15 cellular contexts compared by ENCODE assay signal in genomic region chr11:69716891-69717747, GRCh38. TPM values are rescaled to one million over a fixed set of nuclear protein-coding genes. Genes with fewer than 3 reads are reported as not detected.
DNase-seq lines count a peak whose midpoint lies in the region; ATAC-seq and TF ChIP-seq lines count a peak whose summit lies in the region.
"Had no signal": no experiment of that assay in that cellular context is flagged by ENCODE, and none has a peak within 500 bp of the region (broad histone marks: within the 10 kb centered on the region; RNA-seq: fewer than 3 reads in every experiment).

No MANE protein-coding gene starts in this region.

- peak overlapping the region; percentile 66 for H2AK5ac ChIP-seq in neuronal stem cell (ENCODE audit: low read depth, low read length)

- no peaks in the 10 kb centered on the region for H3K9me3 Mint-ChIP-seq in natural killer cell treated with Interleukin-12 subunit alpha and Interleukin-12 subunit beta and Interleukin-15 and Interleukin-18, amount 100 ng/mL, for 72 hours
- no peaks in the 10 kb centered on the region for H3K9me3 Mint-ChIP-seq in natural killer cell
- H3K9me3 Mint-ChIP-seq in WTC11: no peaks in the 10 kb centered on the region
- H3K9me3 Mint-ChIP-seq in HFFc6: no peaks in the 10 kb centered on the region
- H3K9me3 Mint-ChIP-seq: GM23338 had no signal

- ATAC-seq in natural killer cell treated with Interleukin-12 subunit alpha and Interleukin-12 subunit beta and Interleukin-15 and Interleukin-18, amount 100 ng/mL, for 72 hours: peak in 1 of 2 donors; percentile 24
- ATAC-seq in natural killer cell (no peak), WTC11 (no peak)

- peak overlapping the region; percentile 20 for H3K18ac ChIP-seq in neuronal stem cell (ENCODE audit: low read length)

- CTCF ChIA-PET in WTC11 (lab: Charles Lee): interaction anchor here (0.8 to 4.5 kb wide), 16 partner anchors 11 to 198 kb away, joined by 3 to 50 read pairs (median 5); partner anchors contain the start of gene FGF4

- H4K8ac ChIP-seq in neuronal stem cell (ENCODE audit: low read depth, low read length): no peak overlapping the region

- H3K9ac ChIP-seq in neuronal stem cell (ENCODE audit: low read depth, low read length, poor library complexity): no peak overlapping the region

- POLR2A ChIA-PET in WTC11 (lab: Charles Lee): interaction anchor here (2.1 kb wide), 1 partner anchor 13 kb away, joined by 4 read pairs; no protein-coding TSS in a partner anchor

- no peak overlapping the region for H2BK5ac ChIP-seq in neuronal stem cell (ENCODE audit: low read length)

- no peak overlapping the region for H3K4me2 ChIP-seq in neuronal stem cell (ENCODE audit: insufficient read depth, low read length, poor library complexity, severe bottlenecking)
- H3K4me2 ChIP-seq: GM23338 had no signal

- H3K27me3 ChIP-seq in neuronal stem cell (ENCODE audit: control insufficient read depth in 3 of 3, insufficient read depth in 3 of 3, low read depth in 1 of 3, low read length in 3 of 3): peaks cover 0 to 26% (median 7%) of the 10 kb centered on the region in 3 experiments

- no peak overlapping the region for H2AFZ ChIP-seq in neuronal stem cell (ENCODE audit: low read length)
- H2AFZ ChIP-seq: GM23338 had no signal

- H3K36me3 ChIP-seq in neuronal stem cell (replicated peaks in 1 of 2; ENCODE audit: control insufficient read depth in 2 of 2, insufficient read depth in 2 of 2, low read length in 2 of 2): no peaks in the 10 kb centered on the region

- peak overlapping the region; percentile 81 for H3K23ac ChIP-seq in neuronal stem cell (ENCODE audit: low read depth, low read length, poor library complexity)

- DNase-seq in natural killer cell treated with Interleukin-12 subunit alpha and Interleukin-12 subunit beta and Interleukin-15 and Interleukin-18, amount 100 ng/mL, for 72 hours (ENCODE audit: low spot score): peak; percentile 44
- DNase-seq in natural killer cell (no peak), WTC11 (ENCODE audit: low spot score) (no peak), neuronal stem cell (ENCODE audit: low spot score) (no peak), foreskin melanocyte (no peak), HFFc6 (no peak), hepatic stellate cell (ENCODE audit: low spot score) (no peak)
- DNase-seq: AML-193; CD4-positive, alpha-beta memory T cell; DMS79; IMR-90 had no signal

- no peak overlapping the region for H3K4me3 ChIP-seq in neuronal stem cell (ENCODE audit: low read length in 2 of 2)
- H3K4me3 ChIP-seq: GM12878, GM23338 had no signal

- H3K27ac Mint-ChIP-seq in natural killer cell treated with Interleukin-12 subunit alpha and Interleukin-12 subunit beta and Interleukin-15 and Interleukin-18, amount 100 ng/mL, for 72 hours: no peak overlapping the region
- H3K27ac Mint-ChIP-seq in natural killer cell: no peak overlapping the region
- no peak overlapping the region for H3K27ac Mint-ChIP-seq in WTC11
- no peak overlapping the region for H3K27ac Mint-ChIP-seq in HFFc6
- H3K27ac Mint-ChIP-seq: CD4-positive, alpha-beta memory T cell; GM23338 had no signal

- H3K9me3 ChIP-seq in neuronal stem cell (replicated peaks in 1 of 2; ENCODE audit: control insufficient read depth in 2 of 2, insufficient read depth in 1 of 2, low read depth in 1 of 2, low read length in 2 of 2): peaks cover 0 to 1% of the 10 kb centered on the region in 2 donors

- peaks cover 1 to 2% of the 10 kb centered on the region in 2 donors for H3K4me1 Mint-ChIP-seq in natural killer cell treated with Interleukin-12 subunit alpha and Interleukin-12 subunit beta and Interleukin-15 and Interleukin-18, amount 100 ng/mL, for 72 hours (ENCODE audit: low read depth in 2 of 2)
- H3K4me1 Mint-ChIP-seq in natural killer cell (peaks cover 0 to 3% of the 10 kb centered on the region in 2 donors), WTC11 (peaks cover 24% of the 10 kb centered on the region), HFFc6 (ENCODE audit: low read depth) (no peaks in the 10 kb centered on the region)

- no peaks in the 10 kb centered on the region for H3K79me1 ChIP-seq in neuronal stem cell (ENCODE audit: low read depth, low read length)

- H3K14ac ChIP-seq in neuronal stem cell (ENCODE audit: low read length): peak overlapping the region; percentile 84

- TF ChIP-seq CTCF in natural killer cell (IDR thresholded peaks at IDR 0.05) (no peak), WTC11 (IDR thresholded peaks at IDR 0.05) (no peak), HFFc6 (IDR thresholded peaks at IDR 0.05) (no peak)

- WGBS in neuronal stem cell (ENCODE audit: extremely low coverage in 2 of 2, insufficient read length in 2 of 2, insufficient replicate concordance in 1 of 2), 2 donors: no CpG with 5 or more reads among the region's 6 CpGs

- no peak overlapping the region for H3K4ac ChIP-seq in neuronal stem cell (ENCODE audit: low read length)

- H2BK15ac ChIP-seq in neuronal stem cell (ENCODE audit: low read length): no peak overlapping the region

- H3K27me3 Mint-ChIP-seq in natural killer cell treated with Interleukin-12 subunit alpha and Interleukin-12 subunit beta and Interleukin-15 and Interleukin-18, amount 100 ng/mL, for 72 hours: peaks cover 14 to 16% of the 10 kb centered on the region in 2 donors
- H3K27me3 Mint-ChIP-seq in natural killer cell (ENCODE audit: low read depth in 2 of 2) (peaks cover 18 to 23% of the 10 kb centered on the region in 2 donors), WTC11 (ENCODE audit: low read depth) (peaks cover 23% of the 10 kb centered on the region), HFFc6 (ENCODE audit: insufficient read depth) (peaks cover 52% of the 10 kb centered on the region)

- H3K27ac ChIP-seq in neuronal stem cell (replicated peaks; ENCODE audit: low read length): no peak overlapping the region
- H3K27ac ChIP-seq: C4-2B had no signal

- H2BK12ac ChIP-seq in neuronal stem cell (ENCODE audit: low read length): peak overlapping the region; percentile 76

- peaks cover 0 to 12% of the 10 kb centered on the region in 2 donors for H3K4me1 ChIP-seq in neuronal stem cell (ENCODE audit: control insufficient read depth in 2 of 2, insufficient read depth in 1 of 2, low read depth in 1 of 2, low read length in 2 of 2)

- intact Hi-C loops in natural killer cell (cut with micrococcal nuclease): no loop called here

- H3K36me3 Mint-ChIP-seq in natural killer cell treated with Interleukin-12 subunit alpha and Interleukin-12 subunit beta and Interleukin-15 and Interleukin-18, amount 100 ng/mL, for 72 hours: no peaks in the 10 kb centered on the region
- H3K36me3 Mint-ChIP-seq in natural killer cell (no peaks in the 10 kb centered on the region), WTC11 (no peaks in the 10 kb centered on the region), HFFc6 (ENCODE audit: low read depth) (no peaks in the 10 kb centered on the region)

- H4K91ac ChIP-seq in neuronal stem cell (ENCODE audit: low read depth, low read length, poor library complexity): no peak overlapping the region

- H2BK120ac ChIP-seq in neuronal stem cell (ENCODE audit: low read depth, low read length): no peak overlapping the region

- no peak overlapping the region for H3K4me3 Mint-ChIP-seq in natural killer cell treated with Interleukin-12 subunit alpha and Interleukin-12 subunit beta and Interleukin-15 and Interleukin-18, amount 100 ng/mL, for 72 hours
- H3K4me3 Mint-ChIP-seq in natural killer cell (no peak overlapping the region), WTC11 (no peak overlapping the region), HFFc6 (no peak overlapping the region)
- H3K4me3 Mint-ChIP-seq: CD4-positive, alpha-beta memory T cell; GM23338 had no signal

TF ChIP-seq in WTC11, 78 proteins besides CTCF, POLR2A, EP300 and RAD21 (continues in another document):
- TF ChIP-seq, protein P1, sequence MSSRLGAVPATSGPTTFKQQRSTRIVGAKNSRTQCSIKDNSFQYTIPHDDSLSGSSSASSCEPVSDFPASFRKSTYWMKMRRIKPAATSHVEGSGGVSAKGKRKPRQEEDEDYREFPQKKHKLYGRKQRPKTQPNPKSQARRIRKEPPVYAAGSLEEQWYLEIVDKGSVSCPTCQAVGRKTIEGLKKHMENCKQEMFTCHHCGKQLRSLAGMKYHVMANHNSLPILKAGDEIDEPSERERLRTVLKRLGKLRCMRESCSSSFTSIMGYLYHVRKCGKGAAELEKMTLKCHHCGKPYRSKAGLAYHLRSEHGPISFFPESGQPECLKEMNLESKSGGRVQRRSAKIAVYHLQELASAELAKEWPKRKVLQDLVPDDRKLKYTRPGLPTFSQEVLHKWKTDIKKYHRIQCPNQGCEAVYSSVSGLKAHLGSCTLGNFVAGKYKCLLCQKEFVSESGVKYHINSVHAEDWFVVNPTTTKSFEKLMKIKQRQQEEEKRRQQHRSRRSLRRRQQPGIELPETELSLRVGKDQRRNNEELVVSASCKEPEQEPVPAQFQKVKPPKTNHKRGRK (CRISPR knock-in tag; IDR thresholded peaks at IDR 0.05; ENCODE audit: borderline replicate concordance): no peak
- peak; percentile 88 for TF ChIP-seq ZNF263 (CRISPR knock-in tag; IDR thresholded peaks at IDR 0.05; ENCODE audit: low read depth)
- TF ChIP-seq NR3C1 (CRISPR knock-in tag; conservative IDR thresholded peaks at IDR 0.05; ENCODE audit: low read depth): no peak
- TF ChIP-seq ZNF121 (CRISPR knock-in tag; IDR thresholded peaks at IDR 0.05): peak; percentile 61; the same call in 1 of the 2 replicates
- no peak for TF ChIP-seq SMAD3 (CRISPR knock-in tag; IDR thresholded peaks at IDR 0.05; ENCODE audit: borderline replicate concordance)
- TF ChIP-seq GABPB1 (CRISPR knock-in tag; IDR thresholded peaks at IDR 0.05): no peak
- TF ChIP-seq MYBL2 (CRISPR knock-in tag; IDR thresholded peaks at IDR 0.05): no peak

RNA-seq across cellular contexts. Expression of gene FGF19, which starts 13.3 kb away (rescaled TPM):
- not detected for total RNA-seq in natural killer cell treated with Interleukin-12 subunit alpha and Interleukin-12 subunit beta and Interleukin-15 and Interleukin-18, amount 100 ng/mL, for 72 hours
- total RNA-seq in natural killer cell (not detected), WTC11 (2021) (17.6 to 19.3 TPM (median 18.6 TPM) in 3 replicates)
- polyA plus RNA-seq in neuronal stem cell (2013, experiment 1 of 2): 0.20 TPM
- polyA plus RNA-seq in neuronal stem cell (2013, experiment 2 of 2): 0.15 TPM
- total RNA-seq in HFFc6 (2021; fragmentation: NEBNext Ultra II Directional; extraction: Animal tissue kit (Norgen Biotek cat#: 25700)): not detected
- total RNA-seq: CD4-positive, alpha-beta memory T cell; G401; IMR-90 had no signal
- polyA plus RNA-seq: CD4-positive, alpha-beta memory T cell; GM12878; IMR-90 had no signal

RNA-seq across cellular contexts. Expression of gene LTO1, which starts 42.0 kb away (rescaled TPM):
- 10 to 100 TPM; 23.4 to 37.7 TPM for total RNA-seq in natural killer cell treated with Interleukin-12 subunit alpha and Interleukin-12 subunit beta and Interleukin-15 and Interleukin-18, amount 100 ng/mL, for 72 hours
- total RNA-seq in natural killer cell: 10 to 100 TPM; 23.2 to 33.5 (median 25.3) TPM
- total RNA-seq in WTC11 (2021): 20.5 to 27.5 TPM (median 20.6 TPM) in 3 replicates
- polyA plus RNA-seq in neuronal stem cell (2013, experiment 1 of 2): 13.6 TPM
- 13.3 TPM for polyA plus RNA-seq in neuronal stem cell (2013, experiment 2 of 2)
- total RNA-seq in HFFc6 (2021; fragmentation: NEBNext Ultra II Directional; extraction: Animal tissue kit (Norgen Biotek cat#: 25700)): 10 to 100 TPM; 23.2 to 28.5 (median 25.6) TPM

RNA-seq across cellular contexts. Expression of gene FGF4, which starts 58.0 kb away (rescaled TPM):
- total RNA-seq in natural killer cell treated with Interleukin-12 subunit alpha and Interleukin-12 subunit beta and Interleukin-15 and Interleukin-18, amount 100 ng/mL, for 72 hours: not detected
- total RNA-seq in natural killer cell (not detected), WTC11 (2021) (3.2 to 5.9 TPM (median 3.3 TPM) in 3 replicates)
- 0.06 TPM for polyA plus RNA-seq in neuronal stem cell (2013, experiment 1 of 2)
- 0.06 TPM for polyA plus RNA-seq in neuronal stem cell (2013, experiment 2 of 2)
- total RNA-seq in HFFc6 (2021; fragmentation: NEBNext Ultra II Directional; extraction: Animal tissue kit (Norgen Biotek cat#: 25700)): not detected
- total RNA-seq: CD4-positive, alpha-beta memory T cell; G401; GM12878; IMR-90 had no signal
- polyA plus RNA-seq: CD4-positive, alpha-beta memory T cell; GM12878; IMR-90 had no signal

Comparison
In these comparisons a context has a peak if more than half of its experiments do, and no peak if none do; other contexts are left out.
1. RNA of gene FGF19, which starts 13.3 kb away (total RNA-seq): 17.6 to 19.3 TPM in WTC11; not detected in natural killer cell treated with Interleukin-12 subunit alpha and Interleukin-12 subunit beta and Interleukin-15 and Interleukin-18, amount 100 ng/mL, for 72 hours, not detected in natural killer cell and not detected in HFFc6; every median in the first group is over 10 times any median in the second.